Comparison of ENCODE assay signal across 37 cellular contexts in genomic region chr14:94524093-94524492, GRCh38. TPM values are rescaled to one million over a fixed set of nuclear protein-coding genes. Genes with fewer than 3 reads are reported as not detected.
"Had no signal": no experiment of that assay in that cellular context is flagged by ENCODE, and none has a peak within 500 bp of the region (broad histone marks: within the 10 kb centered on the region; RNA-seq: fewer than 3 reads in every experiment).

No MANE protein-coding gene starts in this region.

- H3K4me3 Mint-ChIP-seq: activated B cell treated with CpG ODN at 0.5 μM for 24 hours; activated CD4-positive, alpha-beta memory T cell treated with anti-CD3 and anti-CD28 coated beads for 36 hours; activated CD4-positive, alpha-beta T cell treated with anti-CD3 and anti-CD28 coated beads, Interleukin-2, amount 10 ng/mL, durations not matched to agents 24 days and 14 days; activated CD8-positive, alpha-beta T cell treated with anti-CD3 and anti-CD28 coated beads for 36 hours; activated naive CD4-positive, alpha-beta T cell treated with anti-CD3 and anti-CD28 coated beads for 36 hours; activated naive CD8-positive, alpha-beta T cell treated with anti-CD3 and anti-CD28 coated beads for 36 hours; activated T-cell treated with anti-CD3 and anti-CD28 coated beads, Interleukin-2, amount 50 U/mL, for 4 hours; activated T-cell treated with anti-CD3 and anti-CD28 coated beads, Interleukin-2, amount 50 U/mL, for 72 hours; activated T-helper 1 cell treated with anti-CD3 and anti-CD28 coated beads, Interleukin-12 subunit alpha, Interleukin-12 subunit beta, Interleukin-2, Interleukin-4 antibody, amounts not matched to agents 30 ng/mL and 10 ng/mL and 1 ng/mL, durations not matched to agents 14 hours and 24 hours and 36 hours; activated T-helper 17 cell treated with anti-CD3 and anti-CD28 coated beads, Interleukin-2, amount 50 U/mL, for 72 hours; T-helper 1 cell treated with Interleukin-12 subunit alpha and Interleukin-12 subunit beta and Interleukin-4 antibody, amounts not matched to agents 30 μg/mL and 1 μg/mL, for 36 hours; T-helper 2 cell treated with Interferon-gamma antibody and Interleukin-4, amounts not matched to agents 5 μg/mL and 100 μg/mL, for 36 hours had no signal

- ATAC-seq: activated CD8-positive, alpha-beta T cell treated with anti-CD3 and anti-CD28 coated beads for 36 hours; activated naive CD4-positive, alpha-beta T cell treated with anti-CD3 and anti-CD28 coated beads, Interleukin-2, amount 50 U/mL, for 72 hours; activated T-cell treated with anti-CD3 and anti-CD28 coated beads, Interleukin-2, amount 50 U/mL, for 4 hours; activated T-cell treated with anti-CD3 and anti-CD28 coated beads, Interleukin-2, amount 50 U/mL, for 72 hours; activated T-helper 17 cell treated with anti-CD3 and anti-CD28 coated beads, Interleukin-2, amount 50 U/mL, for 72 hours; body of pancreas had no signal

- H3K9me3 Mint-ChIP-seq: activated T-cell treated with anti-CD3 and anti-CD28 coated beads, Interleukin-2, amount 50 U/mL, for 4 hours; activated T-helper 1 cell treated with anti-CD3 and anti-CD28 coated beads, Interleukin-12 subunit alpha, Interleukin-12 subunit beta, Interleukin-2, Interleukin-4 antibody, amounts not matched to agents 30 ng/mL and 10 ng/mL and 1 ng/mL, durations not matched to agents 14 hours and 24 hours and 36 hours; T-helper 1 cell treated with Interleukin-12 subunit alpha and Interleukin-12 subunit beta and Interleukin-4 antibody, amounts not matched to agents 30 μg/mL and 1 μg/mL, for 36 hours had no signal

- DNase-seq: activated B cell treated with CpG ODN at 0.5 μM for 24 hours; activated CD4-positive, alpha-beta memory T cell treated with anti-CD3 and anti-CD28 coated beads for 36 hours; activated CD4-positive, alpha-beta T cell treated with anti-CD3 and anti-CD28 coated beads for 4 hours; activated CD4-positive, alpha-beta T cell treated with anti-CD3 and anti-CD28 coated beads, Interleukin-2, amount 10 ng/mL, durations not matched to agents 24 days and 14 days; activated CD4-positive, alpha-beta T cell treated with anti-CD3 and anti-CD28 coated beads, Interleukin-2, amount 50 U/mL, for 1 hour; activated CD4-positive, alpha-beta T cell treated with anti-CD3 and anti-CD28 coated beads, Interleukin-2, amount 50 U/mL, for 4 hours; activated CD4-positive, CD25-positive, alpha-beta regulatory T cell treated with anti-CD3 and anti-CD28 coated beads, Interleukin-2, amount 50 U/mL, for 72 hours; activated CD8-positive, alpha-beta T cell treated with anti-CD3 and anti-CD28 coated beads for 36 hours; activated effector memory CD4-positive, alpha-beta T cell treated with anti-CD3 and anti-CD28 coated beads, Interleukin-2, amount 50 U/mL, for 16 hours; activated gamma-delta T cell treated with Interleukin-2 at 50 U/mL for 16 hours; activated naive CD4-positive, alpha-beta T cell; activated naive CD4-positive, alpha-beta T cell treated with anti-CD3 and anti-CD28 coated beads for 36 hours; activated naive CD4-positive, alpha-beta T cell treated with anti-CD3 and anti-CD28 coated beads, Interleukin-2, amount 50 U/mL, for 16 hours; activated naive CD8-positive, alpha-beta T cell treated with anti-CD3 and anti-CD28 coated beads for 36 hours; activated T-cell treated with anti-CD3 and anti-CD28 coated beads for 4 hours; activated T-cell treated with anti-CD3 and anti-CD28 coated beads, Interleukin-2, amount 50 U/mL, for 1 hour; activated T-cell treated with anti-CD3 and anti-CD28 coated beads, Interleukin-2, amount 50 U/mL, for 4 hours; activated T-cell treated with anti-CD3 and anti-CD28 coated beads, Interleukin-2, amount 50 U/mL, for 72 hours; amniotic stem cell; aorta; body of pancreas; brain microvascular endothelial cell; central memory CD4-positive, alpha-beta T cell; SW 1271; T-helper 1 cell; T-helper 2 cell; T-helper 9 cell had no signal

- H3K4me1 Mint-ChIP-seq: activated B cell treated with CpG ODN at 0.5 μM for 24 hours; activated CD4-positive, alpha-beta T cell treated with anti-CD3 and anti-CD28 coated beads, Interleukin-2, amount 10 ng/mL, durations not matched to agents 24 days and 14 days; activated naive CD8-positive, alpha-beta T cell treated with anti-CD3 and anti-CD28 coated beads for 36 hours; activated T-helper 17 cell treated with anti-CD3 and anti-CD28 coated beads, Interleukin-2, amount 50 U/mL, for 72 hours had no signal

- H3K36me3 Mint-ChIP-seq: activated CD4-positive, alpha-beta memory T cell treated with anti-CD3 and anti-CD28 coated beads for 36 hours; activated naive CD4-positive, alpha-beta T cell treated with anti-CD3 and anti-CD28 coated beads, Interleukin-2, amount 50 U/mL, for 72 hours; activated naive CD8-positive, alpha-beta T cell treated with anti-CD3 and anti-CD28 coated beads for 36 hours had no signal

- H3K27ac Mint-ChIP-seq: activated B cell treated with CpG ODN at 0.5 μM for 24 hours; activated CD4-positive, alpha-beta memory T cell treated with anti-CD3 and anti-CD28 coated beads for 36 hours; activated CD4-positive, alpha-beta T cell treated with anti-CD3 and anti-CD28 coated beads, Interleukin-2, amount 10 ng/mL, durations not matched to agents 24 days and 14 days; activated CD8-positive, alpha-beta T cell treated with anti-CD3 and anti-CD28 coated beads for 36 hours; activated naive CD4-positive, alpha-beta T cell treated with anti-CD3 and anti-CD28 coated beads for 36 hours; activated naive CD4-positive, alpha-beta T cell treated with anti-CD3 and anti-CD28 coated beads, Interleukin-2, amount 50 U/mL, for 72 hours; activated naive CD8-positive, alpha-beta T cell treated with anti-CD3 and anti-CD28 coated beads for 36 hours; activated T-cell treated with anti-CD3 and anti-CD28 coated beads, Interleukin-2, amount 50 U/mL, for 72 hours; activated T-helper 1 cell treated with anti-CD3 and anti-CD28 coated beads, Interleukin-12 subunit alpha, Interleukin-12 subunit beta, Interleukin-2, Interleukin-4 antibody, amounts not matched to agents 30 ng/mL and 10 ng/mL and 1 ng/mL, durations not matched to agents 14 hours and 24 hours and 36 hours; activated T-helper 17 cell treated with anti-CD3 and anti-CD28 coated beads, Interleukin-2, amount 50 U/mL, for 72 hours; T-helper 1 cell treated with Interleukin-12 subunit alpha and Interleukin-12 subunit beta and Interleukin-4 antibody, amounts not matched to agents 30 μg/mL and 1 μg/mL, for 36 hours; T-helper 2 cell treated with Interferon-gamma antibody and Interleukin-4, amounts not matched to agents 5 μg/mL and 100 μg/mL, for 36 hours had no signal

RNA-seq across cellular contexts. Expression of gene SERPINA12, which starts 14.8 kb away (rescaled TPM):
- total RNA-seq: activated B cell treated with CpG ODN at 0.5 μM for 24 hours; activated CD4-positive, alpha-beta memory T cell treated with anti-CD3 and anti-CD28 coated beads for 36 hours; activated CD4-positive, alpha-beta T cell treated with anti-CD3 and anti-CD28 coated beads, Interleukin-2, amount 10 ng/mL, durations not matched to agents 24 days and 14 days; activated CD8-positive, alpha-beta T cell treated with anti-CD3 and anti-CD28 coated beads for 36 hours; activated naive CD4-positive, alpha-beta T cell treated with anti-CD3 and anti-CD28 coated beads for 36 hours; activated naive CD4-positive, alpha-beta T cell treated with anti-CD3 and anti-CD28 coated beads, Interleukin-2, amount 50 U/mL, for 72 hours; activated naive CD8-positive, alpha-beta T cell treated with anti-CD3 and anti-CD28 coated beads for 36 hours; activated T-cell treated with anti-CD3 and anti-CD28 coated beads, Interleukin-2, amount 50 U/mL, for 4 hours; activated T-cell treated with anti-CD3 and anti-CD28 coated beads, Interleukin-2, amount 50 U/mL, for 72 hours; activated T-helper 1 cell treated with anti-CD3 and anti-CD28 coated beads, Interleukin-12 subunit alpha, Interleukin-12 subunit beta, Interleukin-2, Interleukin-4 antibody, amounts not matched to agents 30 ng/mL and 10 ng/mL and 1 ng/mL, durations not matched to agents 14 hours and 24 hours and 36 hours; activated T-helper 17 cell treated with anti-CD3 and anti-CD28 coated beads, Interleukin-2, amount 50 U/mL, for 72 hours; adrenal gland; aorta; astrocyte; body of pancreas; breast epithelium; cardiac septum; cerebellum had no signal

RNA-seq across cellular contexts. Expression of gene SERPINA4, which starts 37.1 kb away (rescaled TPM):
- total RNA-seq: activated B cell treated with CpG ODN at 0.5 μM for 24 hours; activated CD4-positive, alpha-beta memory T cell treated with anti-CD3 and anti-CD28 coated beads for 36 hours; activated CD4-positive, alpha-beta T cell treated with anti-CD3 and anti-CD28 coated beads, Interleukin-2, amount 10 ng/mL, durations not matched to agents 24 days and 14 days; activated CD8-positive, alpha-beta T cell treated with anti-CD3 and anti-CD28 coated beads for 36 hours; activated naive CD4-positive, alpha-beta T cell treated with anti-CD3 and anti-CD28 coated beads for 36 hours; activated naive CD4-positive, alpha-beta T cell treated with anti-CD3 and anti-CD28 coated beads, Interleukin-2, amount 50 U/mL, for 72 hours; activated naive CD8-positive, alpha-beta T cell treated with anti-CD3 and anti-CD28 coated beads for 36 hours; activated T-cell treated with anti-CD3 and anti-CD28 coated beads, Interleukin-2, amount 50 U/mL, for 4 hours; activated T-cell treated with anti-CD3 and anti-CD28 coated beads, Interleukin-2, amount 50 U/mL, for 72 hours; activated T-helper 1 cell treated with anti-CD3 and anti-CD28 coated beads, Interleukin-12 subunit alpha, Interleukin-12 subunit beta, Interleukin-2, Interleukin-4 antibody, amounts not matched to agents 30 ng/mL and 10 ng/mL and 1 ng/mL, durations not matched to agents 14 hours and 24 hours and 36 hours; activated T-helper 17 cell treated with anti-CD3 and anti-CD28 coated beads, Interleukin-2, amount 50 U/mL, for 72 hours; aorta; astrocyte; breast epithelium; cardiac septum; cerebellum had no signal

RNA-seq across cellular contexts. Expression of gene SERPINA9, which starts 48.1 kb away (rescaled TPM):
- total RNA-seq: activated CD4-positive, alpha-beta memory T cell treated with anti-CD3 and anti-CD28 coated beads for 36 hours; activated CD4-positive, alpha-beta T cell treated with anti-CD3 and anti-CD28 coated beads, Interleukin-2, amount 10 ng/mL, durations not matched to agents 24 days and 14 days; activated CD8-positive, alpha-beta T cell treated with anti-CD3 and anti-CD28 coated beads for 36 hours; activated naive CD4-positive, alpha-beta T cell treated with anti-CD3 and anti-CD28 coated beads for 36 hours; activated naive CD4-positive, alpha-beta T cell treated with anti-CD3 and anti-CD28 coated beads, Interleukin-2, amount 50 U/mL, for 72 hours; activated naive CD8-positive, alpha-beta T cell treated with anti-CD3 and anti-CD28 coated beads for 36 hours; activated T-cell treated with anti-CD3 and anti-CD28 coated beads, Interleukin-2, amount 50 U/mL, for 4 hours; activated T-cell treated with anti-CD3 and anti-CD28 coated beads, Interleukin-2, amount 50 U/mL, for 72 hours; activated T-helper 1 cell treated with anti-CD3 and anti-CD28 coated beads, Interleukin-12 subunit alpha, Interleukin-12 subunit beta, Interleukin-2, Interleukin-4 antibody, amounts not matched to agents 30 ng/mL and 10 ng/mL and 1 ng/mL, durations not matched to agents 14 hours and 24 hours and 36 hours; activated T-helper 17 cell treated with anti-CD3 and anti-CD28 coated beads, Interleukin-2, amount 50 U/mL, for 72 hours; adrenal gland; aorta; astrocyte; body of pancreas; breast epithelium; cardiac septum; cerebellum had no signal

RNA-seq across cellular contexts. Expression of gene SERPINA5, which starts 57.1 kb away (rescaled TPM):
- total RNA-seq: activated B cell treated with CpG ODN at 0.5 μM for 24 hours; activated CD4-positive, alpha-beta memory T cell treated with anti-CD3 and anti-CD28 coated beads for 36 hours; activated CD4-positive, alpha-beta T cell treated with anti-CD3 and anti-CD28 coated beads, Interleukin-2, amount 10 ng/mL, durations not matched to agents 24 days and 14 days; activated CD8-positive, alpha-beta T cell treated with anti-CD3 and anti-CD28 coated beads for 36 hours; activated naive CD4-positive, alpha-beta T cell treated with anti-CD3 and anti-CD28 coated beads for 36 hours; activated naive CD4-positive, alpha-beta T cell treated with anti-CD3 and anti-CD28 coated beads, Interleukin-2, amount 50 U/mL, for 72 hours; activated naive CD8-positive, alpha-beta T cell treated with anti-CD3 and anti-CD28 coated beads for 36 hours; activated T-cell treated with anti-CD3 and anti-CD28 coated beads, Interleukin-2, amount 50 U/mL, for 72 hours; activated T-helper 1 cell treated with anti-CD3 and anti-CD28 coated beads, Interleukin-12 subunit alpha, Interleukin-12 subunit beta, Interleukin-2, Interleukin-4 antibody, amounts not matched to agents 30 ng/mL and 10 ng/mL and 1 ng/mL, durations not matched to agents 14 hours and 24 hours and 36 hours; activated T-helper 17 cell treated with anti-CD3 and anti-CD28 coated beads, Interleukin-2, amount 50 U/mL, for 72 hours had no signal
